Comparison of ENCODE assay signal across 8 cellular contexts in the genomic region with DNA sequence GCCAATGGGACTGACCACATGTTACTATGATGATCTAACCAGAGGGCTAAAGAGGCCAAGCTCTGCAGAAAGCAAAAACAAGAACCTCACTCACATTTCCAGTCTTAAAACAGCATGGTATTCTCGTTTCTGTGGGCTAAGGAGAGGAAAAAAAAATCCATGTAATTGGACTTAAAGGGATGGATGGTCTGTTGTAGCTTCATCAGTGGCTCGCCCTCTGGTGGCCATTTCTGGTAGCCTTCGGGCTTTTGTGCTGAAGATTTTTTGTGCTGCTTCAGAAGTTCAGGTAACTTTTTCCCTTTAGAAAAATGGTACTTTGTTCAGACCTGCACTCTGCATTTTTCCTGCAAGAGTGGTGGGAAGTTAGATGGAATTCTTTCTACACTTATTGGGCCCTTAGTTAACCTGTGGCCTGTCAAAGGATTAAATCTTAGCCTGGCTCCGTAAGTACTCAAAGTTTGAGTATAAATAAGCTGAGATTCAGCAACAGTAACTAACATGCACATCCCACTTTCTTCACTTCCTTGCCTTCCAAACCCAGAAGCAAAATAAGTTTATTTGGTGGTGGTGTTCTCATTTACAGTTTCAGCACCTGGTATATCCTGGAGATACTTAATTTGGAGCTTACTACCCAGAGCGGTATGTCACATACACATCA. TPM values are rescaled to one million over a fixed set of nuclear protein-coding genes. Genes with fewer than 3 reads are reported as not detected.
DNase-seq lines count a peak whose midpoint lies in the region; ATAC-seq, FAIRE-seq and TF ChIP-seq lines count a peak whose summit lies in the region.

No MANE protein-coding gene starts in this region.

- H3K4me2 ChIP-seq in DND-41 (ENCODE audit: insufficient read depth, low read length) = no peak overlapping the region
- H3K4me2 ChIP-seq in Karpas-422 (ENCODE audit: low read depth, low read length, poor library complexity, severe bottlenecking) = no peak overlapping the region
- H3K4me2 ChIP-seq in astrocyte (ENCODE audit: low read length) = no peak overlapping the region

- peaks cover 22% of the 10 kb centered on the region for H3K36me3 Mint-ChIP-seq in astrocyte (ENCODE audit: low read depth, unreplicated experiment)

- no peaks in the 10 kb centered on the region for H3K27me3 Mint-ChIP-seq in astrocyte (ENCODE audit: low read depth, unreplicated experiment)

- DNase-seq in DND-41 = peak; percentile 69
- peak; percentile 86 for DNase-seq in Karpas-422
- peak; percentile 41 for DNase-seq in T1000 (lab: John Stamatoyannopoulos, UW)
- DNase-seq in astrocyte (ENCODE audit: low read depth) = peak; percentile 37
- DNase-seq in spleen = no peak

- no peak overlapping the region for H3K4me3 ChIP-seq in DND-41 (ENCODE audit: low read depth in 1 of 2, low read length in 2 of 2)
- H3K4me3 ChIP-seq in Karpas-422 (ENCODE audit: low read length) = no peak overlapping the region
- no peak overlapping the region for H3K4me3 ChIP-seq in astrocyte (ENCODE audit: insufficient read depth, low read depth, low read length)
- H3K4me3 ChIP-seq in iPS-20b (ENCODE audit: low read length) = no peak overlapping the region
- no peak overlapping the region for H3K4me3 ChIP-seq in spleen

- no peaks in the 10 kb centered on the region for H3K9me3 ChIP-seq in DND-41 (ENCODE audit: insufficient read depth, low read length, severe bottlenecking)
- H3K9me3 ChIP-seq in Karpas-422 (ENCODE audit: low read length) = no peaks in the 10 kb centered on the region
- no peaks in the 10 kb centered on the region for H3K9me3 ChIP-seq in astrocyte (ENCODE audit: insufficient read depth, low read depth, low read length)
- no peaks in the 10 kb centered on the region for H3K9me3 ChIP-seq in iPS-20b (ENCODE audit: insufficient read depth, low read depth, low read length)
- no peaks in the 10 kb centered on the region for H3K9me3 ChIP-seq in spleen

- no peak for TF ChIP-seq POLR2A in spleen (IDR thresholded peaks at IDR 0.05)

- H3K27ac Mint-ChIP-seq in astrocyte (ENCODE audit: unreplicated experiment) = no peak overlapping the region

- no peak overlapping the region for H3K4me3 Mint-ChIP-seq in astrocyte (ENCODE audit: unreplicated experiment)

- no peaks in the 10 kb centered on the region for H3K79me2 ChIP-seq in DND-41 (ENCODE audit: insufficient read depth, low read length)
- H3K79me2 ChIP-seq in Karpas-422 (ENCODE audit: low read length) = no peaks in the 10 kb centered on the region
- H3K79me2 ChIP-seq in astrocyte (ENCODE audit: insufficient read depth, low read length) = no peaks in the 10 kb centered on the region

- H4K20me1 ChIP-seq in DND-41 (ENCODE audit: insufficient read depth, low read length) = no peaks in the 10 kb centered on the region
- H4K20me1 ChIP-seq in Karpas-422 (ENCODE audit: insufficient read depth, low read depth, low read length) = no peaks in the 10 kb centered on the region
- H4K20me1 ChIP-seq in astrocyte (ENCODE audit: insufficient read depth, low read length) = no peaks in the 10 kb centered on the region

- WGBS in spleen, 5 donors = 38 to 44% (median 42%) methylated on average over 5 of the region's 5 CpGs

- H3K9me2 ChIP-seq in Karpas-422 (replicated peaks; ENCODE audit: insufficient read depth, low read length) = no peaks in the 10 kb centered on the region

- no peaks in the 10 kb centered on the region for H3K4me1 ChIP-seq in DND-41 (ENCODE audit: insufficient read depth, low read length)
- no peaks in the 10 kb centered on the region for H3K4me1 ChIP-seq in Karpas-422 (ENCODE audit: low read length)
- H3K4me1 ChIP-seq in astrocyte (ENCODE audit: insufficient read depth, low read length) = peaks cover 17% of the 10 kb centered on the region
- no peaks in the 10 kb centered on the region for H3K4me1 ChIP-seq in iPS-20b (ENCODE audit: insufficient read depth, low read length)
- no peaks in the 10 kb centered on the region for H3K4me1 ChIP-seq in spleen

- H2AFZ ChIP-seq in DND-41 (ENCODE audit: low read depth, low read length) = no peak overlapping the region
- H2AFZ ChIP-seq in Karpas-422 (ENCODE audit: low read length) = no peak overlapping the region
- no peak overlapping the region for H2AFZ ChIP-seq in astrocyte (ENCODE audit: low read depth, low read length)

- intact Hi-C loops in spleen (cut with DNase I; ENCODE audit: low total_unique reads) = no loop called here

- H3K36me3 ChIP-seq in DND-41 (ENCODE audit: insufficient read depth, low read length) (peaks cover 6% of the 10 kb centered on the region), Karpas-422 (ENCODE audit: insufficient read depth, low read length) (peaks cover 31% of the 10 kb centered on the region), astrocyte (ENCODE audit: insufficient read depth, low read length) (peaks cover 9% of the 10 kb centered on the region), iPS-20b (ENCODE audit: insufficient read depth, low read depth, low read length) (peaks cover 29% of the 10 kb centered on the region), spleen (peaks cover 0 to 61% (median 35%) of the 10 kb centered on the region in 6 donors)

- no peak for FAIRE-seq in astrocyte (lab: Jason Lieb, UNC)

- H3K27me3 ChIP-seq in DND-41 (ENCODE audit: insufficient read depth, low read length, poor library complexity) = no peaks in the 10 kb centered on the region
- H3K27me3 ChIP-seq in Karpas-422 (ENCODE audit: low read length) = no peaks in the 10 kb centered on the region
- H3K27me3 ChIP-seq in astrocyte (ENCODE audit: insufficient read depth, low read length) = no peaks in the 10 kb centered on the region
- no peaks in the 10 kb centered on the region for H3K27me3 ChIP-seq in iPS-20b (ENCODE audit: insufficient read depth, low read length)
- H3K27me3 ChIP-seq in spleen (replicated peaks in 1 of 7) = no peaks in the 10 kb centered on the region

- H3K27ac ChIP-seq in DND-41 (ENCODE audit: low read length) = no peak overlapping the region
- H3K27ac ChIP-seq in Karpas-422 (ENCODE audit: low read length) = no peak overlapping the region
- H3K27ac ChIP-seq in astrocyte (ENCODE audit: low read depth, low read length) = no peak overlapping the region
- no peak overlapping the region for H3K27ac ChIP-seq in iPS-20b (ENCODE audit: low read length)
- no peak overlapping the region for H3K27ac ChIP-seq in spleen

- no peaks in the 10 kb centered on the region for H3K9me3 Mint-ChIP-seq in astrocyte (ENCODE audit: unreplicated experiment)

- H3K9ac ChIP-seq in DND-41 (ENCODE audit: low read depth, low read length) (no peak overlapping the region), Karpas-422 (ENCODE audit: low read length) (no peak overlapping the region), astrocyte (ENCODE audit: low read length) (no peak overlapping the region), iPS-20b (ENCODE audit: low read depth, low read length) (0 out of 2 replicates have a peak overlapping the region, but pooled peaks have one; percentile 46)

- peak; percentile 71; the same call in 2 of the 3 replicates for ATAC-seq in DND-41 (ENCODE audit: insufficient read depth, low read depth)
- ATAC-seq in GM19452 (IDR thresholded peaks at IDR 0.05; ENCODE audit: unreplicated experiment) = no peak
- no peak for ATAC-seq in HG03045 (IDR thresholded peaks at IDR 0.05; ENCODE audit: unreplicated experiment)

- H3K4me1 Mint-ChIP-seq in astrocyte (ENCODE audit: low read depth, unreplicated experiment) = peaks cover 1% of the 10 kb centered on the region

- TF ChIP-seq CTCF in DND-41 (IDR thresholded peaks at IDR 0.05; ENCODE audit: borderline replicate concordance, extremely low read depth, low read length, poor library complexity, severe bottlenecking) = peak; percentile 88
- peak; percentile 97 for TF ChIP-seq CTCF in astrocyte (IDR thresholded peaks at IDR 0.05; ENCODE audit: insufficient read depth, low read depth, low read length)
- peak; percentile 45 to 87 (median 73) for TF ChIP-seq CTCF in spleen (IDR thresholded peaks at IDR 0.05 in 8 of 11, conservative IDR thresholded peaks at IDR 0.05 in 3 of 11)

RNA-seq across cellular contexts. Expression of gene DCAF4, which starts 22.3 kb away (rescaled TPM):
- total RNA-seq in Karpas-422 (2014; rRNA removed; shearing (Covaris generic); ENCODE audit: low replicate concordance) = 29.9 and 31.9 TPM in 2 replicates
- 33.5 and 34.3 TPM in 2 replicates for total RNA-seq in astrocyte
- total RNA-seq in spleen = 10 to 100 TPM; 10.3 to 25.0 (median 14.1) TPM
- 10 to 100 TPM in 1 of 3 donors, 1 to 10 TPM in 2; 7.7 to 10.6 (median 7.8) TPM for polyA plus RNA-seq in spleen

RNA-seq across cellular contexts. Expression of gene DPF3, which starts 54.7 kb away (rescaled TPM):
- 3.1 and 6.7 TPM in 2 replicates for total RNA-seq in Karpas-422 (2014; rRNA removed; shearing (Covaris generic); ENCODE audit: low replicate concordance)
- total RNA-seq in astrocyte = 2.4 and 2.7 TPM in 2 replicates
- 1 to 10 TPM; 2.5 to 8.9 (median 3.5) TPM for total RNA-seq in spleen
- 1 to 10 TPM in 2 of 3 donors, under 1 TPM in 1; 0.76 to 1.2 (median 1.1) TPM for polyA plus RNA-seq in spleen
